Comparison of ENCODE assay signal across 1 cellular context in the genomic region with DNA sequence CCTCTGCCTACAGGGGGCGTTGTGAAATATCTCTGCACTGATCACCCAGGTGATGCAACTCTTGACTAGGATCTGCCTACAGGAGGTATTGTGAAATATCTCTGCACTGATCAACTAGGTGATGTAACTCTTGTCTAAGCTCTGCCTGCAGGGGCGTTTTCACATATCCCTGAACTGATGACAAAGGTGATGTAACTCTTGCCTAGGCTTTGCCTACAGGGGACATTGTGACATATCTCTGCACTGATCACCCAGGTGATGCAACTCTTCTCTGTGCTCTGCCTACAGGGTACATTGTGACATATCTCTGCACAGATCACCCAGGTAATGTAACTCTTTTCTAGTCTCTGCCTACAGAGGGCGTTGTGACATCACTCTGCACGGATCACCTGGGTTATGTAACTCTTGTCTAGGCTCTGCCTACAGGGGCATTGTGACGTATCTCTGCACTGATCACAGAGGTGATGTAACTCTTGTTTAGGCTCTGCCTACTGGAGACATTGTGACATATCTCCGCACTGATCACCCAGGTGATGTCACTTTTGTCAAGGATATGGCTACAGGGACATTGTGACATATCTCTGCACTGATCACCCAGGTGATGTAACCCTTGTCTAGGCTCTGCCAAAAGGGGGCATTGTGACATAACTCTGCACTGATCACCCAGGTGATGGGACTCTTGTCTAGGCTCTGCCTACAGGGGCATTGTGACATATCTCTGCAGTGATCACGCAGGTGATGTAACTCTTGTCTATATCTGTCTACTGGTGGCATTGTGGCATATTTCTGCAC.
TF ChIP-seq lines count a peak whose summit lies in the region.
"Not testable (repeated sequence)": the region's sequence is repeated elsewhere in the genome, so short reads cannot be mapped to it uniquely, and the experiment has no call there.

No MANE protein-coding gene starts in this region.

TF ChIP-seq in HepG2, 621 proteins besides CTCF, POLR2A, EP300 and RAD21 (continued from another document and continues in another):
- TF ChIP-seq, protein P1, sequence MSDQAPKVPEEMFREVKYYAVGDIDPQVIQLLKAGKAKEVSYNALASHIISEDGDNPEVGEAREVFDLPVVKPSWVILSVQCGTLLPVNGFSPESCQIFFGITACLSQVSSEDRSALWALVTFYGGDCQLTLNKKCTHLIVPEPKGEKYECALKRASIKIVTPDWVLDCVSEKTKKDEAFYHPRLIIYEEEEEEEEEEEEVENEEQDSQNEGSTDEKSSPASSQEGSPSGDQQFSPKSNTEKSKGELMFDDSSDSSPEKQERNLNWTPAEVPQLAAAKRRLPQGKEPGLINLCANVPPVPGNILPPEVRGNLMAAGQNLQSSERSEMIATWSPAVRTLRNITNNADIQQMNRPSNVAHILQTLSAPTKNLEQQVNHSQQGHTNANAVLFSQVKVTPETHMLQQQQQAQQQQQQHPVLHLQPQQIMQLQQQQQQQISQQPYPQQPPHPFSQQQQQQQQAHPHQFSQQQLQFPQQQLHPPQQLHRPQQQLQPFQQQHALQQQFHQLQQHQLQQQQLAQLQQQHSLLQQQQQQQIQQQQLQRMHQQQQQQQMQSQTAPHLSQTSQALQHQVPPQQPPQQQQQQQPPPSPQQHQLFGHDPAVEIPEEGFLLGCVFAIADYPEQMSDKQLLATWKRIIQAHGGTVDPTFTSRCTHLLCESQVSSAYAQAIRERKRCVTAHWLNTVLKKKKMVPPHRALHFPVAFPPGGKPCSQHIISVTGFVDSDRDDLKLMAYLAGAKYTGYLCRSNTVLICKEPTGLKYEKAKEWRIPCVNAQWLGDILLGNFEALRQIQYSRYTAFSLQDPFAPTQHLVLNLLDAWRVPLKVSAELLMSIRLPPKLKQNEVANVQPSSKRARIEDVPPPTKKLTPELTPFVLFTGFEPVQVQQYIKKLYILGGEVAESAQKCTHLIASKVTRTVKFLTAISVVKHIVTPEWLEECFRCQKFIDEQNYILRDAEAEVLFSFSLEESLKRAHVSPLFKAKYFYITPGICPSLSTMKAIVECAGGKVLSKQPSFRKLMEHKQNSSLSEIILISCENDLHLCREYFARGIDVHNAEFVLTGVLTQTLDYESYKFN (CRISPR knock-in tag; conservative IDR thresholded peaks at IDR 0.05), result peak; percentile 64
- TF ChIP-seq GFI1 (CRISPR knock-in tag; IDR thresholded peaks at IDR 0.05; ENCODE audit: borderline replicate concordance), result peak; percentile 78
- TF ChIP-seq, protein P2, sequence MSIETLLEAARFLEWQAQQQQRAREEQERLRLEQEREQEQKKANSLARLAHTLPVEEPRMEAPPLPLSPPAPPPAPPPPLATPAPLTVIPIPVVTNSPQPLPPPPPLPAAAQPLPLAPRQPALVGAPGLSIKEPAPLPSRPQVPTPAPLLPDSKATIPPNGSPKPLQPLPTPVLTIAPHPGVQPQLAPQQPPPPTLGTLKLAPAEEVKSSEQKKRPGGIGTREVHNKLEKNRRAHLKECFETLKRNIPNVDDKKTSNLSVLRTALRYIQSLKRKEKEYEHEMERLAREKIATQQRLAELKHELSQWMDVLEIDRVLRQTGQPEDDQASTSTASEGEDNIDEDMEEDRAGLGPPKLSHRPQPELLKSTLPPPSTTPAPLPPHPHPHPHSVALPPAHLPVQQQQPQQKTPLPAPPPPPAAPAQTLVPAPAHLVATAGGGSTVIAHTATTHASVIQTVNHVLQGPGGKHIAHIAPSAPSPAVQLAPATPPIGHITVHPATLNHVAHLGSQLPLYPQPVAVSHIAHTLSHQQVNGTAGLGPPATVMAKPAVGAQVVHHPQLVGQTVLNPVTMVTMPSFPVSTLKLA (IDR thresholded peaks at IDR 0.05), result 0 out of 2 replicates have a peak, but pooled peaks have one; percentile 23
- TF ChIP-seq KLF11 (CRISPR knock-in tag; IDR thresholded peaks at IDR 0.05), result peak; percentile 73; the same call in 1 of the 2 replicates
- TF ChIP-seq, protein P3, sequence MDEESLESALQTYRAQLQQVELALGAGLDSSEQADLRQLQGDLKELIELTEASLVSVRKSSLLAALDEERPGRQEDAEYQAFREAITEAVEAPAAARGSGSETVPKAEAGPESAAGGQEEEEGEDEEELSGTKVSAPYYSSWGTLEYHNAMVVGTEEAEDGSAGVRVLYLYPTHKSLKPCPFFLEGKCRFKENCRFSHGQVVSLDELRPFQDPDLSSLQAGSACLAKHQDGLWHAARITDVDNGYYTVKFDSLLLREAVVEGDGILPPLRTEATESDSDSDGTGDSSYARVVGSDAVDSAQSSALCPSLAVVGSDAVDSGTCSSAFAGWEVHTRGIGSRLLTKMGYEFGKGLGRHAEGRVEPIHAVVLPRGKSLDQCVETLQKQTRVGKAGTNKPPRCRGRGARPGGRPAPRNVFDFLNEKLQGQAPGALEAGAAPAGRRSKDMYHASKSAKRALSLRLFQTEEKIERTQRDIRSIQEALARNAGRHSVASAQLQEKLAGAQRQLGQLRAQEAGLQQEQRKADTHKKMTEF (CRISPR knock-in tag; IDR thresholded peaks at IDR 0.05), result peak; percentile 93
- peak; percentile 47; the same call in 1 of the 2 replicates for TF ChIP-seq NCOR1 (IDR thresholded peaks at IDR 0.05; ENCODE audit: borderline replicate concordance, low read length)
- TF ChIP-seq ZNF343 (CRISPR knock-in tag; IDR thresholded peaks at IDR 0.05), result 0 out of 2 replicates have a peak, but pooled peaks have one; percentile 36
- TF ChIP-seq GATAD1 (CRISPR knock-in tag; IDR thresholded peaks at IDR 0.05), result peak; percentile 67
- peak; percentile 92 for TF ChIP-seq CREB1 (IDR thresholded peaks at IDR 0.05)
- TF ChIP-seq CREB1 (CRISPR knock-in tag; IDR thresholded peaks at IDR 0.05), result peak; percentile 64
- TF ChIP-seq ZNF264 (CRISPR knock-in tag; IDR thresholded peaks at IDR 0.05), result peak; percentile 79; the same call in 1 of the 2 replicates
- 0 out of 2 replicates have a peak, but pooled peaks have one; percentile 70 for TF ChIP-seq ZNF414 (CRISPR knock-in tag; IDR thresholded peaks at IDR 0.05)
- TF ChIP-seq ZNF589 (CRISPR knock-in tag; conservative IDR thresholded peaks at IDR 0.05), result peak; percentile 77; the same call in 1 of the 2 replicates
- peak; percentile 60 for TF ChIP-seq POGZ (CRISPR knock-in tag; IDR thresholded peaks at IDR 0.05)
- TF ChIP-seq JUND (CRISPR knock-in tag; IDR thresholded peaks at IDR 0.05), result peak; percentile 89
- peak; percentile 93 for TF ChIP-seq CEBPB (IDR thresholded peaks at IDR 0.05; ENCODE audit: borderline replicate concordance, low read depth, low read length)
- TF ChIP-seq TGIF2 (CRISPR knock-in tag; IDR thresholded peaks at IDR 0.05), result peak; percentile 42; the same call in 1 of the 2 replicates
- peak; percentile 62; the same call in 1 of the 2 replicates for TF ChIP-seq RXRA (CRISPR knock-in tag; IDR thresholded peaks at IDR 0.05)
- peak; percentile 69 for TF ChIP-seq LCORL (IDR thresholded peaks at IDR 0.05)
- peak; percentile 64; the same call in 1 of the 2 replicates for TF ChIP-seq LCORL (CRISPR knock-in tag; IDR thresholded peaks at IDR 0.05)
- peak; percentile 50 for TF ChIP-seq SOX13 (IDR thresholded peaks at IDR 0.05)
- TF ChIP-seq SOX13 (CRISPR knock-in tag; conservative IDR thresholded peaks at IDR 0.05 in 1 of 2, IDR thresholded peaks at IDR 0.05 in 1 of 2), result peak in 1 of 2 experiments; percentile 75; a peak in 2 of 4 replicates
- 0 out of 2 replicates have a peak, but pooled peaks have one; percentile 26 for TF ChIP-seq ZSCAN29 (CRISPR knock-in tag; conservative IDR thresholded peaks at IDR 0.05)
- peak; percentile 34; the same call in 1 of the 2 replicates for TF ChIP-seq ZNF788 (CRISPR knock-in tag; IDR thresholded peaks at IDR 0.05; ENCODE audit: borderline replicate concordance)
- peak; percentile 51 to 97 for TF ChIP-seq ATF4 (CRISPR knock-in tag; IDR thresholded peaks at IDR 0.05)
- TF ChIP-seq MIER3 (CRISPR knock-in tag; IDR thresholded peaks at IDR 0.05; ENCODE audit: borderline replicate concordance), result peak; percentile 93; the same call in 1 of the 2 replicates
- peak; percentile 52 for TF ChIP-seq PHF5A (CRISPR knock-in tag; IDR thresholded peaks at IDR 0.05; ENCODE audit: low read depth, unreplicated experiment)
- 0 out of 2 replicates have a peak, but pooled peaks have one; percentile 64 for TF ChIP-seq ZNF441 (CRISPR knock-in tag; IDR thresholded peaks at IDR 0.05; ENCODE audit: borderline replicate concordance)
- TF ChIP-seq TCF7 (IDR thresholded peaks at IDR 0.05; ENCODE audit: low read depth), result 0 out of 2 replicates have a peak, but pooled peaks have one; percentile 29
- peak; percentile 84; the same call in 1 of the 2 replicates for TF ChIP-seq ZBTB20 (CRISPR knock-in tag; IDR thresholded peaks at IDR 0.05; ENCODE audit: borderline replicate concordance, low read depth)
- peak; percentile 84 for TF ChIP-seq SOX5 (CRISPR knock-in tag; IDR thresholded peaks at IDR 0.05; ENCODE audit: borderline replicate concordance)
- TF ChIP-seq THAP11 (CRISPR knock-in tag; IDR thresholded peaks at IDR 0.05), result peak; percentile 76
- not testable (repeated sequence) for TF ChIP-seq NONO (IDR thresholded peaks at IDR 0.05)
- peak; percentile 41; the same call in 1 of the 2 replicates for TF ChIP-seq NONO (CRISPR knock-in tag; conservative IDR thresholded peaks at IDR 0.05)
- TF ChIP-seq TBX3 (IDR thresholded peaks at IDR 0.05; ENCODE audit: borderline replicate concordance), result peak; percentile 41; the same call in 1 of the 2 replicates
- peak; percentile 70 for TF ChIP-seq MEF2D (CRISPR knock-in tag; IDR thresholded peaks at IDR 0.05)
- TF ChIP-seq ZNF670 (CRISPR knock-in tag; IDR thresholded peaks at IDR 0.05; ENCODE audit: borderline replicate concordance), result peak; percentile 73; the same call in 1 of the 2 replicates
- TF ChIP-seq ZNF124 (CRISPR knock-in tag; IDR thresholded peaks at IDR 0.05), result 0 out of 2 replicates have a peak, but pooled peaks have one; percentile 31
- TF ChIP-seq, protein P4, sequence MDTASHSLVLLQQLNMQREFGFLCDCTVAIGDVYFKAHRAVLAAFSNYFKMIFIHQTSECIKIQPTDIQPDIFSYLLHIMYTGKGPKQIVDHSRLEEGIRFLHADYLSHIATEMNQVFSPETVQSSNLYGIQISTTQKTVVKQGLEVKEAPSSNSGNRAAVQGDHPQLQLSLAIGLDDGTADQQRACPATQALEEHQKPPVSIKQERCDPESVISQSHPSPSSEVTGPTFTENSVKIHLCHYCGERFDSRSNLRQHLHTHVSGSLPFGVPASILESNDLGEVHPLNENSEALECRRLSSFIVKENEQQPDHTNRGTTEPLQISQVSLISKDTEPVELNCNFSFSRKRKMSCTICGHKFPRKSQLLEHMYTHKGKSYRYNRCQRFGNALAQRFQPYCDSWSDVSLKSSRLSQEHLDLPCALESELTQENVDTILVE (CRISPR knock-in tag; IDR thresholded peaks at IDR 0.05), result peak; percentile 69
- 0 out of 2 replicates have a peak, but pooled peaks have one; percentile 30 for TF ChIP-seq ZNF761 (CRISPR knock-in tag; conservative IDR thresholded peaks at IDR 0.05)
- peak; percentile 58; the same call in 1 of the 2 replicates for TF ChIP-seq ZNF746 (CRISPR knock-in tag; IDR thresholded peaks at IDR 0.05)
- TF ChIP-seq TBX2 (CRISPR knock-in tag; IDR thresholded peaks at IDR 0.05; ENCODE audit: borderline replicate concordance), result peak; percentile 53; the same call in 1 of the 2 replicates
- TF ChIP-seq SKIL (CRISPR knock-in tag; IDR thresholded peaks at IDR 0.05; ENCODE audit: borderline replicate concordance), result peak; percentile 94
- peak; percentile 78 for TF ChIP-seq ZBTB33 (CRISPR knock-in tag; IDR thresholded peaks at IDR 0.05)
- TF ChIP-seq PHF21A (CRISPR knock-in tag; IDR thresholded peaks at IDR 0.05), result peak; percentile 81
- TF ChIP-seq TRIM24 (CRISPR knock-in tag; IDR thresholded peaks at IDR 0.05), result peak; percentile 83
